ENCODE assay signal across 7 cellular contexts in the genomic region with DNA sequence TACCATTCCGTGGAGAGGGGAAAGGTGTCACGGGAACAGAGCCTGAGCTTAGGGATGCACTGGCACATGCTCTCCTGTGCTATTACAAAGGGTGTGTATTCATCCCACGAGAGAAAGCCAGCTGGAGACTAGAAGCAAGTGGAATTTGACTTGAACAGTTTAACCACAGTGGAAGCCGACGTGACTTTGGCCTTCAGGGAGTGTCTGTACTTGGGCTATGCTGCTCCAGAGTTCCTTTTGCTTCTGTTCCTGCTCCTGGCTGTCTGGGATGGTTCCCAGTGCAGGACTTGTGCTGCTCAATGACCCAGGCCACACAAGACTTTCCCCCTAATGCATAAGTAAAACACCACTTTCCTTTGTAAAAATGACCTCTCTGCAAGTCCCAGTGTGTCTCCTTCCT.
"Had no signal": no experiment of that assay in that cellular context is flagged by ENCODE, and none has a peak within 500 bp of the region (broad histone marks: within the 10 kb centered on the region; RNA-seq: fewer than 3 reads in every experiment).

No MANE protein-coding gene starts in this region.

- H3K27ac ChIP-seq: GM23248 had no signal

- H3K36me3 Mint-ChIP-seq: IgD-negative memory B cell had no signal

- H3K9me3 Mint-ChIP-seq: HFFc6, IgD-negative memory B cell had no signal

- H3K4me3 Mint-ChIP-seq: HFFc6, IgD-negative memory B cell had no signal

- H3K4me3 ChIP-seq: GM23248, HAP-1 had no signal

- H2AFZ ChIP-seq: GM23248 had no signal

- H3K4me1 ChIP-seq: HAP-1 had no signal

- DNase-seq: GM23248, GOT3, H7, HFFc6 had no signal

- ATAC-seq: HCT116 had no signal

- H3K9me3 ChIP-seq: HAP-1 had no signal

- H3K27ac Mint-ChIP-seq: HFFc6, IgD-negative memory B cell had no signal

- H3K9ac ChIP-seq: GM23248 had no signal

- H3K36me3 ChIP-seq: HAP-1 had no signal
